In genomic region chr6:127119361-127120108, GRCh38 we compare ENCODE assay signal across 8 cellular contexts. TPM values are rescaled to one million over a fixed set of nuclear protein-coding genes. Genes with fewer than 3 reads are reported as not detected.
DNase-seq lines count a peak whose midpoint lies in the region; ATAC-seq and TF ChIP-seq lines count a peak whose summit lies in the region.

No MANE protein-coding gene starts in this region.

- H3K9me3 Mint-ChIP-seq in neural crest cell = no peaks in the 10 kb centered on the region

- ATAC-seq in HG02623 (IDR thresholded peaks at IDR 0.05; ENCODE audit: unreplicated experiment) (peak; percentile 50), GM19328 (IDR thresholded peaks at IDR 0.05; ENCODE audit: unreplicated experiment) (no peak)

- peak overlapping the region; percentile 91 for H3K4me3 Mint-ChIP-seq in neural crest cell

- TF ChIP-seq CTCF in epithelial cell of esophagus (IDR thresholded peaks at IDR 0.05; ENCODE audit: insufficient read depth, low read depth, low read length, missing control alignments) (no peak), neural crest cell (conservative IDR thresholded peaks at IDR 0.05) (no peak), RWPE1 (conservative IDR thresholded peaks at IDR 0.05; ENCODE audit: low read depth) (no peak)

- no peaks in the 10 kb centered on the region for H3K36me3 Mint-ChIP-seq in neural crest cell (ENCODE audit: low read depth)

- no peak overlapping the region for H3K27ac ChIP-seq in RWPE1

- DNase-seq in NCI-H345 (lab: John Stamatoyannopoulos, UW) (peak; percentile 12), NCI-H345 treated with DMSO at 0.1 percent for 48 hours (lab: John Stamatoyannopoulos, UW; ENCODE audit: unreplicated experiment) (no peak), SK-N-DZ (ENCODE audit: low spot score) (peak; percentile 28), epithelial cell of esophagus (ENCODE audit: low read depth) (peak; percentile 9), neural crest cell (ENCODE audit: low read depth, low spot score) (peak; percentile 18), RWPE1 (ENCODE audit: low spot score) (no peak)

- CTCF ChIA-PET in RWPE1 (lab: Yijun Ruan, JAX) = no interaction called here

- peaks cover 8% of the 10 kb centered on the region for H3K4me1 Mint-ChIP-seq in neural crest cell

- H3K27me3 Mint-ChIP-seq in neural crest cell (ENCODE audit: low read depth) = peaks cover 98% of the 10 kb centered on the region

- POLR2A ChIA-PET in RWPE1 (lab: Yijun Ruan, JAX; ENCODE audit: low non-redundant PET) = no interaction called here

- H3K27ac Mint-ChIP-seq in neural crest cell (ENCODE audit: unreplicated experiment) = no peak overlapping the region

- no peak overlapping the region for H3K4me3 ChIP-seq in epithelial cell of esophagus (ENCODE audit: low read length)

RNA-seq across cellular contexts. Expression of gene RSPO3, which starts 1.1 kb away (rescaled TPM):
- polyA plus RNA-seq in SK-N-DZ (2014; cell fraction: cytosol; rRNA removed) = not detected in 2 replicates
- polyA plus RNA-seq in SK-N-DZ (2014; cell fraction: nucleus; rRNA removed) = 0.65 TPM in 1 of 2 replicates, not detected in the other
- not detected in 2 replicates for total RNA-seq in neural crest cell

Comparison
In these comparisons a context has a peak if more than half of its experiments do, and no peak if none do; other contexts are left out.
1. DNase-seq: peak in NCI-H345 (single experiment), SK-N-DZ (single experiment), epithelial cell of esophagus (single experiment) and neural crest cell (single experiment); none in NCI-H345 treated with DMSO at 0.1 percent for 48 hours (single experiment) and RWPE1 (single experiment).